8 cellular contexts compared by ENCODE assay signal in the genomic region with DNA sequence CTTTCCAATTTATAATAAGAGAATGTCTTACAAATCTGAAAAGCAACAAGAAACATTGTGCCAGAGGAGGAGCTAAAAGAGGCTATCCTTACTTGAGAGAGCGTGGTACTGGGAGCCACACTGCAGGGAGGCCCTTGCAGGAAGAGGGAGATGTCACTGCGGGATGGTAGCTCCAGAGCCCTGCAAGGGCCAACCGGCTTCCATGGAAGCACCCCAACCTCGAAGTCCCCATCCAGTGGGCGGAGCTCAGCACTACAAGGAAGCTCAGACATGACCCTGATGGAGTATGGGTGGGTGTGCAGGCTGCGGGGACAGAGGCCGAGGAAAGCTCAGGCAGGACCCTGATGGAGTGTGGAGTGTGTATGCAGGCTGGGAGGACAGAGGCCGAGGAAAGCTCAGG.
"Had no signal": no experiment of that assay in that cellular context is flagged by ENCODE, and none has a peak within 500 bp of the region (broad histone marks: within the 10 kb centered on the region; RNA-seq: fewer than 3 reads in every experiment).

No MANE protein-coding gene starts in this region.

- H3K4me2 ChIP-seq: GM23338 had no signal

- H3K27ac Mint-ChIP-seq: GM23338, H9 had no signal

- DNase-seq: H9, HCEC 1CT had no signal

- H3K4me3 ChIP-seq: GM23338 had no signal

- H3K9me3 Mint-ChIP-seq: IgD-negative memory B cell had no signal

- H2AFZ ChIP-seq: GM23338 had no signal

- ATAC-seq: GM23338, HepG2 had no signal

- H3K4me3 Mint-ChIP-seq: GM23338, H9 had no signal

- H3K27ac ChIP-seq: HL-60 had no signal

- FAIRE-seq: H1, H54, HepG2 had no signal
